ENCODE assay signal across 10 cellular contexts in the genomic region with DNA sequence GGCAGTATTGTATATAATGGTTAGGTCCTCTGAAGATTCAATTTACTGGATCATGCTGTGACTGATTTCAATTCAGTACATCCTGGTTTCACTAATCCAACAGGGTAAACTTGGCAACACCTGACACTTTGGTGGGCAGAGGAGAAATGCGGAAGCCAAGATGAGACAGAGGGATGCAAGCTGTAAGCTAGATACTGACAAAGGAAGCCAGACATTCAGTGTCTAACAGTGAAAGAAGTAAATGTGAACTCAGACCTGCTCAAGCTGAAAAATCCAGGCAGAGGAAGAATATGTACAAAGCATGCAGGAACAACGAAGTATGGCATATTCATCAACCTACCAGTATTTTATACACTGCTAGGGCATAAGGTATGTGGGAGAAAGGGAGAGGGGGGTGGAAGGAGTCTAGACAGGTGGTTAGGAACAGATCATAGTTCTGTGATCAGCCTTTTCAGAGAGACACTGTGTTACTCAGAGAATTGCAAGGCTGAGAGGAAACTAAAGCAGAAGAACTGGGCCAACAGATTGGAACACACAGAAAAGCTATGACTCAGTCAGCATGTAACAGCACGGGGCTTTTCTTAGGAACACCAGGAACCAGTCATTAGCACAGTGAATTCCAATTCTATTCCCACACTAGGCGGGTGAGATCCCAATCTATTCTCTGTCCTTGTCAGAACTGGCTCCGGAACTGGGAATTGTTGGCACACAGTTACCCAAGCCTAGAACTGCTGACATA. TPM values are rescaled to one million over a fixed set of nuclear protein-coding genes. Genes with fewer than 3 reads are reported as not detected.
A peak's percentile ranks its signal among the peaks of the same experiment; 100 is the strongest.
DNase-seq lines count a peak whose midpoint lies in the region; ATAC-seq and TF ChIP-seq lines count a peak whose summit lies in the region.
"Had no signal": no experiment of that assay in that cellular context is flagged by ENCODE, and none has a peak within 500 bp of the region (broad histone marks: within the 10 kb centered on the region; RNA-seq: fewer than 3 reads in every experiment).

No MANE protein-coding gene starts in this region.

- no peak overlapping the region for H2BK120ac ChIP-seq in H9 (ENCODE audit: low read depth, low read length, poor library complexity, severe bottlenecking)

- WGBS in H9 (ENCODE audit: extremely low coverage, insufficient read length, low lambda C conversion rate) = no CpG with 5 or more reads among the region's 5 CpGs
- WGBS in SK-N-SH (ENCODE audit: low lambda C conversion rate) = 37% methylated on average over 5 of the region's 5 CpGs

- H2AK5ac ChIP-seq in H9 (ENCODE audit: insufficient read length, low read length) = no peak overlapping the region

- H4K20me1 ChIP-seq in H9 (ENCODE audit: control insufficient read depth, insufficient read depth, insufficient read length) = no peaks in the 10 kb centered on the region
- no peaks in the 10 kb centered on the region for H4K20me1 ChIP-seq in SK-N-SH (ENCODE audit: insufficient read depth)

- H3K79me2 ChIP-seq in H9 (ENCODE audit: insufficient read depth, low read length) (no peaks in the 10 kb centered on the region), SK-N-SH (ENCODE audit: insufficient read depth) (no peaks in the 10 kb centered on the region)

- H3K18ac ChIP-seq in H9 (ENCODE audit: insufficient read length, low read depth, low read length) = no peak overlapping the region

- H2BK5ac ChIP-seq in H9 (ENCODE audit: insufficient read length, low read length) = no peak overlapping the region

- H3K27me3 Mint-ChIP-seq in H9 (ENCODE audit: low read depth) = no peaks in the 10 kb centered on the region

- H3K9me2 ChIP-seq in SK-N-SH = no peaks in the 10 kb centered on the region

- H3K9me3 ChIP-seq in H9 (ENCODE audit: control insufficient read depth, low read depth, low read length) (no peaks in the 10 kb centered on the region), SK-N-SH (no peaks in the 10 kb centered on the region)
- H3K9me3 ChIP-seq: sigmoid colon had no signal

- no peaks in the 10 kb centered on the region for H3K79me1 ChIP-seq in H9 (ENCODE audit: insufficient read depth, low read depth, low read length, poor library complexity, severe bottlenecking)

- no peaks in the 10 kb centered on the region for H3K36me3 ChIP-seq in SK-N-SH (replicated peaks in 1 of 2; ENCODE audit: control insufficient read depth in 1 of 2, insufficient read depth in 2 of 2, low read length in 1 of 2)
- H3K36me3 ChIP-seq: sigmoid colon had no signal

- H3K4me2 ChIP-seq in H9 (ENCODE audit: insufficient read depth, insufficient read length, low read length) (no peak overlapping the region), SK-N-SH (no peak overlapping the region)

- H4K91ac ChIP-seq in H9 (ENCODE audit: insufficient read length, low read depth, low read length) = no peak overlapping the region

- H3K4me3 ChIP-seq in SK-N-SH (ENCODE audit: low read depth in 2 of 2, low read length in 1 of 2) = no peak overlapping the region
- H3K4me3 ChIP-seq: sigmoid colon had no signal

- ATAC-seq in HG03039 (IDR thresholded peaks at IDR 0.05; ENCODE audit: unreplicated experiment) (no peak), HG03097 (IDR thresholded peaks at IDR 0.05; ENCODE audit: low FRiP score, unreplicated experiment) (no peak)
- ATAC-seq: HCT116 had no signal

- no peak overlapping the region for H3K9ac ChIP-seq in H9 (ENCODE audit: extremely low read depth, insufficient read length, low read length)
- no peak overlapping the region for H3K9ac ChIP-seq in SK-N-SH

- H2AFZ ChIP-seq in H9 (ENCODE audit: low read length) (no peak overlapping the region), SK-N-SH (ENCODE audit: low read depth) (no peak overlapping the region)

- no peaks in the 10 kb centered on the region for H3K4me1 ChIP-seq in H9 (ENCODE audit: insufficient read depth, low read length)
- no peaks in the 10 kb centered on the region for H3K4me1 ChIP-seq in SK-N-SH (ENCODE audit: control insufficient read depth in 1 of 2, insufficient read depth in 2 of 2, low read depth in 1 of 2, low read length in 1 of 2)
- H3K4me1 ChIP-seq: sigmoid colon had no signal

- no peaks in the 10 kb centered on the region for H3K9me3 Mint-ChIP-seq in H9

- TF ChIP-seq CTCF in H9 (conservative IDR thresholded peaks at IDR 0.05) (no peak), SK-N-SH (IDR thresholded peaks at IDR 0.05) (no peak)

- peak; percentile 75 for DNase-seq in Ammon's horn (ENCODE audit: low spot score)
- DNase-seq in H9 = no peak
- DNase-seq in OCI-M1 (lab: John Stamatoyannopoulos, UW) = no peak
- DNase-seq in SK-N-SH = no peak
- DNase-seq: sigmoid colon had no signal

- no peak overlapping the region for H2BK15ac ChIP-seq in H9 (ENCODE audit: low read depth, low read length)

- POLR2A ChIA-PET in SK-N-SH (lab: Yijun Ruan, JAX) = no interaction called here

- H3K23ac ChIP-seq in H9 (ENCODE audit: insufficient read length, low read depth, low read length) = no peak overlapping the region

- CTCF ChIA-PET in SK-N-SH (lab: Yijun Ruan, JAX) = no interaction called here

- peaks cover 8% of the 10 kb centered on the region in 2 experiments for H3K4me1 Mint-ChIP-seq in H9

- H4K8ac ChIP-seq in H9 (replicated peaks; ENCODE audit: insufficient read length, low read depth, low read length) = no peak overlapping the region

- H2BK12ac ChIP-seq in H9 (ENCODE audit: insufficient read length, low read depth, low read length) = no peak overlapping the region

- H3F3A ChIP-seq in SK-N-SH (replicated peaks; ENCODE audit: insufficient read depth) = no peaks in the 10 kb centered on the region

- no peak overlapping the region for H4K5ac ChIP-seq in H9 (ENCODE audit: insufficient read length, low read depth, low read length)

- no peak overlapping the region for H2BK20ac ChIP-seq in H9 (ENCODE audit: low read depth, low read length, poor library complexity, severe bottlenecking)

- H3K27ac Mint-ChIP-seq in H9 = peak overlapping the region in 2 of 3 experiments; percentile 24 to 37; a peak in 2 of 7 replicates

- no peaks in the 10 kb centered on the region for H3K36me3 Mint-ChIP-seq in H9 (ENCODE audit: insufficient read depth in 1 of 3, low read depth in 3 of 3)

- H3T11ph ChIP-seq in H9 (ENCODE audit: low read length) = no peak overlapping the region

- no peak overlapping the region for H3K14ac ChIP-seq in H9 (ENCODE audit: insufficient read depth, low read length)

- H3K23me2 ChIP-seq in H9 (ENCODE audit: insufficient read length, low read depth, low read length, poor library complexity, severe bottlenecking) = no peaks in the 10 kb centered on the region

- H3K4ac ChIP-seq in H9 (ENCODE audit: low read depth, low read length) = no peak overlapping the region

- no peak overlapping the region for H3K4me3 Mint-ChIP-seq in H9

- H3K27ac ChIP-seq in H9 (ENCODE audit: insufficient read length, low read depth, low read length) = no peak overlapping the region
- H3K27ac ChIP-seq in angular gyrus (ENCODE audit: low read depth, low read length) = peak overlapping the region; percentile 89
- H3K27ac ChIP-seq in layer of hippocampus (ENCODE audit: low read depth, low read length) = peak overlapping the region; percentile 2
- H3K27ac ChIP-seq in SK-N-SH (ENCODE audit: low read depth in 2 of 2, low read length in 1 of 2) = no peak overlapping the region
- H3K27ac ChIP-seq: sigmoid colon had no signal

- no peak for TF ChIP-seq EP300 in SK-N-SH (IDR thresholded peaks at IDR 0.05; ENCODE audit: borderline replicate concordance in 1 of 2, low read depth in 1 of 2, low read length in 1 of 2)

- H3K56ac ChIP-seq in H9 (ENCODE audit: insufficient read length, low read depth, low read length) = no peak overlapping the region

- TF ChIP-seq RAD21 in SK-N-SH (IDR thresholded peaks at IDR 0.05; ENCODE audit: low read length) = no peak

- no peaks in the 10 kb centered on the region for H3K27me3 ChIP-seq in H9 (ENCODE audit: insufficient read depth, low read length)
- H3K27me3 ChIP-seq in layer of hippocampus (ENCODE audit: control insufficient read depth, insufficient read depth, low read length) = no peaks in the 10 kb centered on the region
- H3K27me3 ChIP-seq in SK-N-SH (ENCODE audit: insufficient read depth) = no peaks in the 10 kb centered on the region
- H3K27me3 ChIP-seq: sigmoid colon had no signal

TF ChIP-seq in SK-N-SH, 30 proteins besides CTCF, POLR2A, EP300 and RAD21:
- TF ChIP-seq POLR2AphosphoS5 (IDR thresholded peaks at IDR 0.05; ENCODE audit: low read depth, low read length) = no peak
- no peak for TF ChIP-seq NFIC (IDR thresholded peaks at IDR 0.05; ENCODE audit: borderline replicate concordance)

RNA-seq across cellular contexts. Expression of a gene that starts 40.3 kb away (rescaled TPM):
- total RNA-seq in H9 (2021) = 31.9 and 32.7 TPM in 2 replicates
- 0.28 and 0.35 TPM in 2 replicates for polyA plus RNA-seq in SK-N-SH (2012; rRNA removed)
- 0.21 and 0.29 TPM in 2 replicates for polyA plus RNA-seq in SK-N-SH (2012; cell fraction: cytosol; rRNA removed)
- 0.06 and 0.21 TPM in 2 replicates for polyA plus RNA-seq in SK-N-SH (2012; cell fraction: nucleus; rRNA removed)

Comparison
In these comparisons a context has a peak if more than half of its experiments do, and no peak if none do; other contexts are left out.
1. H3K27ac ChIP-seq: peak in angular gyrus (single experiment) and layer of hippocampus (single experiment); none in H9 (single experiment) and SK-N-SH (0 of 2).